In genomic region chr7:12805957-12806356, GRCh38 we compare ENCODE assay signal across 1 cellular context.
TF ChIP-seq lines count a peak whose summit lies in the region.

No MANE protein-coding gene starts in this region.

TF ChIP-seq in K562, 482 proteins besides CTCF, POLR2A, EP300 and RAD21 (continued from another document and continues in another):
- TF ChIP-seq ZBTB40 (IDR thresholded peaks at IDR 0.05) (0 out of 2 replicates have a peak, but pooled peaks have one; percentile 24), ZBTB40 (CRISPR knock-in tag; IDR thresholded peaks at IDR 0.05) (no peak), POLR2H (tag; IDR thresholded peaks at IDR 0.05; ENCODE audit: low read depth) (peak; percentile 45; the same call in 1 of the 2 replicates), EP400 (IDR thresholded peaks at IDR 0.05) (0 out of 2 replicates have a peak, but pooled peaks have one; percentile 26), TRIM28 (IDR thresholded peaks at IDR 0.05) (0 out of 2 replicates have a peak, but pooled peaks have one; percentile 15), RERE (CRISPR knock-in tag; IDR thresholded peaks at IDR 0.05; ENCODE audit: borderline replicate concordance) (no peak), GTF2E2 (tag; IDR thresholded peaks at IDR 0.05) (peak; percentile 31; the same call in 1 of the 2 replicates), TOE1 (IDR thresholded peaks at IDR 0.05; ENCODE audit: borderline replicate concordance) (0 out of 2 replicates have a peak, but pooled peaks have one; percentile 7), TOE1 (CRISPR knock-in tag; IDR thresholded peaks at IDR 0.05; ENCODE audit: borderline replicate concordance, low read depth) (no peak), PHF20 (IDR thresholded peaks at IDR 0.05; ENCODE audit: partially characterized antibody) (no peak), C11orf30 (IDR thresholded peaks at IDR 0.05; ENCODE audit: low read depth) (0 out of 2 replicates have a peak, but pooled peaks have one; percentile 48), SMARCA4 (IDR thresholded peaks at IDR 0.05) (peak; percentile 24; the same call in 1 of the 2 replicates), BRCA1 (IDR thresholded peaks at IDR 0.05) (no peak), BRCA1 (CRISPR knock-in tag; IDR thresholded peaks at IDR 0.05) (no peak), MBD1 (CRISPR knock-in tag; IDR thresholded peaks at IDR 0.05) (0 out of 2 replicates have a peak, but pooled peaks have one; percentile 5), DPF2 (IDR thresholded peaks at IDR 0.05) (0 out of 2 replicates have a peak, but pooled peaks have one; percentile 24), CBX1 (IDR thresholded peaks at IDR 0.05; ENCODE audit: low read depth) (no peak), L3MBTL2 (IDR thresholded peaks at IDR 0.05) (peak; percentile 44; the same call in 1 of the 2 replicates), ZNF584 (CRISPR knock-in tag; IDR thresholded peaks at IDR 0.05; ENCODE audit: low read depth) (0 out of 2 replicates have a peak, but pooled peaks have one; percentile 49), FOXM1 (IDR thresholded peaks at IDR 0.05; ENCODE audit: low read depth) (peak; percentile 7; the same call in 1 of the 2 replicates), FOXM1 (CRISPR knock-in tag; IDR thresholded peaks at IDR 0.05; ENCODE audit: low read depth) (no peak), ETS2 (tag; IDR thresholded peaks at IDR 0.05; ENCODE audit: borderline replicate concordance, poor library complexity, severe bottlenecking) (no peak), TEAD4 (IDR thresholded peaks at IDR 0.05; ENCODE audit: low read length) (0 out of 2 replicates have a peak, but pooled peaks have one; percentile 8), TEAD4 (CRISPR knock-in tag; IDR thresholded peaks at IDR 0.05; ENCODE audit: borderline replicate concordance) (no peak), CEBPB (tag; IDR thresholded peaks at IDR 0.05) (peak; percentile 49; the same call in 1 of the 2 replicates), NFIX (CRISPR knock-in tag; IDR thresholded peaks at IDR 0.05; ENCODE audit: low read depth) (0 out of 2 replicates have a peak, but pooled peaks have one; percentile 8), ZBTB17 (CRISPR knock-in tag; IDR thresholded peaks at IDR 0.05) (0 out of 2 replicates have a peak, but pooled peaks have one; percentile 57), GABPA (tag; conservative IDR thresholded peaks at IDR 0.05; ENCODE audit: low read depth) (0 out of 2 replicates have a peak, but pooled peaks have one; percentile 46), ZFP91 (CRISPR knock-in tag; IDR thresholded peaks at IDR 0.05) (no peak), CEBPG (CRISPR knock-in tag; IDR thresholded peaks at IDR 0.05) (peak; percentile 4; the same call in 1 of the 2 replicates), CEBPG (tag; conservative IDR thresholded peaks at IDR 0.05 in 1 of 2, IDR thresholded peaks at IDR 0.05 in 1 of 2) (peak; percentile 4 to 43; a peak in 3 of 4 replicates), CXXC5 (CRISPR knock-in tag; IDR thresholded peaks at IDR 0.05) (peak; percentile 39), NR2C1 (IDR thresholded peaks at IDR 0.05) (no peak), NR2C1 (tag; IDR thresholded peaks at IDR 0.05) (peak; percentile 9; the same call in 1 of the 2 replicates), ERF (CRISPR knock-in tag; IDR thresholded peaks at IDR 0.05) (0 out of 2 replicates have a peak, but pooled peaks have one; percentile 52), ATF7 (IDR thresholded peaks at IDR 0.05) (peak; percentile 95), ZNF511 (CRISPR knock-in tag; IDR thresholded peaks at IDR 0.05) (no peak), U2AF2 (optimal IDR thresholded peaks at IDR 0.05; ENCODE audit: low read depth, low read length) (no peak), ID3 (CRISPR knock-in tag; IDR thresholded peaks at IDR 0.05) (no peak), ID3 (tag; IDR thresholded peaks at IDR 0.05) (0 out of 2 replicates have a peak, but pooled peaks have one; percentile 11), JUN (IDR thresholded peaks at IDR 0.05; ENCODE audit: borderline replicate concordance, low read depth, low read length) (0 out of 2 replicates have a peak, but pooled peaks have one; percentile 6), JUN (CRISPR knock-in tag; IDR thresholded peaks at IDR 0.05; ENCODE audit: borderline replicate concordance) (no peak), ATF3 (IDR thresholded peaks at IDR 0.05) (peak; percentile 75), ATF3 (CRISPR knock-in tag; conservative IDR thresholded peaks at IDR 0.05) (no peak), NCOA6 (IDR thresholded peaks at IDR 0.05) (no peak), MYBL2 (IDR thresholded peaks at IDR 0.05; ENCODE audit: low read depth) (0 out of 2 replicates have a peak, but pooled peaks have one; percentile 0), MYBL2 (CRISPR knock-in tag; IDR thresholded peaks at IDR 0.05; ENCODE audit: borderline replicate concordance) (no peak), MAFG (tag; conservative IDR thresholded peaks at IDR 0.05) (peak; percentile 20)
